8 cellular contexts compared by ENCODE assay signal in genomic region chr5:78569441-78569840, GRCh38.
A peak's percentile ranks its signal among the peaks of the same experiment; 100 is the strongest.
DNase-seq lines count a peak whose midpoint lies in the region; ATAC-seq, FAIRE-seq and TF ChIP-seq lines count a peak whose summit lies in the region.

No MANE protein-coding gene starts in this region.

- peaks cover 16% of the 10 kb centered on the region for H4K20me1 ChIP-seq in GM23338 (replicated peaks; ENCODE audit: insufficient read depth)

- H2AFZ ChIP-seq in GM23338: no peak overlapping the region

- no peak overlapping the region for H3K4me3 ChIP-seq in GM23338
- no peak overlapping the region for H3K4me3 ChIP-seq in pancreas

- H3K9me3 ChIP-seq in pancreas (no peaks in the 10 kb centered on the region), T-helper 17 cell (ENCODE audit: control insufficient read depth, low read length, poor library complexity, severe bottlenecking) (no peaks in the 10 kb centered on the region)

- H3K27me3 ChIP-seq in GM23338 (ENCODE audit: insufficient read depth): no peaks in the 10 kb centered on the region
- no peaks in the 10 kb centered on the region for H3K27me3 ChIP-seq in pancreas

- peak overlapping the region; percentile 31; the same call in 1 of the 2 replicates for H3K4me2 ChIP-seq in GM23338

- TF ChIP-seq CTCF in GM23338 (conservative IDR thresholded peaks at IDR 0.05; ENCODE audit: low read depth in 2 of 2): no peak
- TF ChIP-seq CTCF in pancreas (IDR thresholded peaks at IDR 0.05): no peak

- H3K4me1 Mint-ChIP-seq in GM23338 (peaks cover 44% of the 10 kb centered on the region), T-helper 17 cell (no peaks in the 10 kb centered on the region)

- intact Hi-C loops in pancreas (cut with DNase I): no loop called here
- intact Hi-C loops in posterior vena cava (cut with DNase I): no loop called here

- no peaks in the 10 kb centered on the region for H3K36me3 ChIP-seq in GM23338 (ENCODE audit: insufficient read depth)
- no peaks in the 10 kb centered on the region for H3K36me3 ChIP-seq in pancreas

- 7 to 10% methylated on average over 10 of the region's 10 CpGs for WGBS in pancreas, 2 donors

- H3F3A ChIP-seq in GM23338 (replicated peaks; ENCODE audit: low read depth): no peaks in the 10 kb centered on the region

- H3K9me3 Mint-ChIP-seq in GM23338: no peaks in the 10 kb centered on the region

- H3K4me3 Mint-ChIP-seq in GM23338 (no peak overlapping the region), T-helper 17 cell (no peak overlapping the region)

- peaks cover 7% of the 10 kb centered on the region for H3K27me3 Mint-ChIP-seq in GM23338 (ENCODE audit: insufficient read depth, low read depth, poor library complexity)
- H3K27me3 Mint-ChIP-seq in T-helper 17 cell: peaks cover 16% of the 10 kb centered on the region

- no peak for FAIRE-seq in pancreas (lab: Jason Lieb, UNC)

- H3K36me3 Mint-ChIP-seq in GM23338 (ENCODE audit: low read depth): peaks cover 8% of the 10 kb centered on the region; the same call in 1 of the 3 replicates
- no peaks in the 10 kb centered on the region for H3K36me3 Mint-ChIP-seq in T-helper 17 cell (ENCODE audit: low read depth)

- H3K9me2 ChIP-seq in GM23338 (ENCODE audit: insufficient read depth): no peaks in the 10 kb centered on the region

- peaks cover 88% of the 10 kb centered on the region for H3K79me2 ChIP-seq in GM23338 (replicated peaks; ENCODE audit: insufficient read depth)

- H3K27ac ChIP-seq in GM23338 (ENCODE audit: low read depth): peak overlapping the region; percentile 24; the same call in 1 of the 2 replicates
- H3K27ac ChIP-seq in pancreas: peak overlapping the region in 2 of 4 donors; percentile 8 to 13

- ATAC-seq in GM23338 (peak; percentile 38), pancreas (peak; percentile 49 to 74 (median 62)), GM21423 (IDR thresholded peaks at IDR 0.05; ENCODE audit: unreplicated experiment) (no peak), T-helper 17 cell (no peak), GM18519 (IDR thresholded peaks at IDR 0.05; ENCODE audit: low FRiP score, unreplicated experiment) (no peak)

- peaks cover 26% of the 10 kb centered on the region for H3K4me1 ChIP-seq in GM23338 (ENCODE audit: insufficient read depth)
- H3K4me1 ChIP-seq in pancreas: peaks cover 3 to 40% (median 31%) of the 10 kb centered on the region in 3 donors

- peak; percentile 34 for DNase-seq in GM23338 (ENCODE audit: low spot score)
- DNase-seq in NCI-H526 treated with DMSO at 0.1 percent for 48 hours (lab: John Stamatoyannopoulos, UW): peak; percentile 2
- peak; percentile 86 for DNase-seq in fibroblast of gingiva (ENCODE audit: low read depth)
- DNase-seq in pancreas: peak; percentile 52 to 86 (median 68)
- DNase-seq in posterior vena cava (ENCODE audit: low spot score): no peak
- DNase-seq in T-helper 17 cell: no peak

- H3K27ac Mint-ChIP-seq in GM23338 (0 out of 2 replicates have a peak overlapping the region, but pooled peaks have one; percentile 33), T-helper 17 cell (no peak overlapping the region)

TF ChIP-seq in GM23338, 12 proteins besides CTCF, POLR2A, EP300 and RAD21 (continues in another document):
- TF ChIP-seq NANOG (IDR thresholded peaks at IDR 0.05; ENCODE audit: borderline replicate concordance) (no peak), POLR2AphosphoS5 (IDR thresholded peaks at IDR 0.05; ENCODE audit: low read depth) (no peak), ETS1 (IDR thresholded peaks at IDR 0.05) (no peak), ZNF462 (CRISPR knock-in tag; IDR thresholded peaks at IDR 0.05) (no peak), ZNF331 (CRISPR knock-in tag; IDR thresholded peaks at IDR 0.05; ENCODE audit: low read depth) (no peak), STAT1 (IDR thresholded peaks at IDR 0.05; ENCODE audit: unreplicated experiment) (no peak), ZNF114 (CRISPR knock-in tag; IDR thresholded peaks at IDR 0.05) (no peak), CREB1 (CRISPR knock-in tag; IDR thresholded peaks at IDR 0.05; ENCODE audit: low read depth) (no peak), EZH2phosphoT487 (IDR thresholded peaks at IDR 0.05; ENCODE audit: unreplicated experiment) (no peak), JUNB (IDR thresholded peaks at IDR 0.05; ENCODE audit: unreplicated experiment) (no peak)

Comparison
In these comparisons a context has a peak if more than half of its experiments do, and no peak if none do; other contexts are left out.
1. ATAC-seq: peak in GM23338 (single experiment) and pancreas (4 of 4); none in GM21423 (single experiment), T-helper 17 cell (single experiment) and GM18519 (single experiment).
2. DNase-seq: peak in GM23338 (single experiment), NCI-H526 treated with DMSO at 0.1 percent for 48 hours (single experiment), fibroblast of gingiva (single experiment) and pancreas (6 of 6); none in posterior vena cava (single experiment) and T-helper 17 cell (0 of 3).